In the genomic region with DNA sequence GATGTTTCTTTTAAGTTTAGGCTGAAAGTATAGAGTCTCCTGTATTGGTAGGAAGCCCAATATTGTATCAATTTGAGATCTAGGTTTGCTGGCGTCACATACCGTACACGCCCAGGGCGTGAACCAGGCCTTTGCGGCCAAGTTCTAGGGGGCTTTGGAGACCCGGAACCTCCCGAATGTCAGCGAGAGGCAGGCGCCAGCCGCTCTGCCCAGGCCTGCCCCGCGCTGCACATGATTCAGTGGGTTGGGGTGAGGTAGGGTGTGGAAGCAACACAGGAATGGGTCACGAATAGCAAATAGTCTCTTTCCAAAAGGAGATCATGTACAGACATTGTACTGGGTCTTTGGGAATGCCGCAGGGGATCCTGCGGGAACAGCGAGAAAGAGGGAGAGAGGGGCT, we compare ENCODE assay signal across 19 cellular contexts.
"Had no signal": no experiment of that assay in that cellular context is flagged by ENCODE, and none has a peak within 500 bp of the region (broad histone marks: within the 10 kb centered on the region; RNA-seq: fewer than 3 reads in every experiment).

No MANE protein-coding gene starts in this region.

- H3K27me3 ChIP-seq: cardiac muscle cell, left lung, neural progenitor cell, ovary, right lobe of liver, stomach, upper lobe of left lung had no signal

- H3K27ac ChIP-seq: cardiac muscle cell, left lung, neural progenitor cell, ovary, psoas muscle, right lobe of liver, stomach, upper lobe of left lung had no signal

- H3K4me3 ChIP-seq: cardiac muscle cell, left lung, neural progenitor cell, ovary, psoas muscle, right lobe of liver, stomach, upper lobe of left lung had no signal

- H3K4me1 ChIP-seq: left lung, psoas muscle, right lobe of liver, stomach, upper lobe of left lung had no signal

- H3K36me3 Mint-ChIP-seq: naive B cell; neural progenitor cell; stimulated activated effector memory CD8-positive, alpha-beta T cell treated with anti-CD3 and anti-CD28 coated beads, Interleukin-12 subunit alpha, Interleukin-12 subunit beta, amount 100 ng/mL, for 72 hours had no signal

- H3K9me3 Mint-ChIP-seq: neural progenitor cell had no signal

- H3K27ac Mint-ChIP-seq: activated naive CD4-positive, alpha-beta T cell treated with anti-CD3 and anti-CD28 coated beads for 36 hours; effector memory CD8-positive, alpha-beta T cell; neural progenitor cell; stimulated activated effector memory CD8-positive, alpha-beta T cell treated with anti-CD3 and anti-CD28 coated beads, Interleukin-12 subunit alpha, Interleukin-12 subunit beta, amount 100 ng/mL, for 72 hours had no signal

- H3K4me3 Mint-ChIP-seq: activated naive CD4-positive, alpha-beta T cell treated with anti-CD3 and anti-CD28 coated beads for 36 hours; activated T-cell treated with anti-CD3 and anti-CD28 coated beads, Interleukin-2, amount 50 U/mL, for 4 hours; effector memory CD8-positive, alpha-beta T cell; naive B cell; neural progenitor cell; stimulated activated effector memory CD8-positive, alpha-beta T cell treated with anti-CD3 and anti-CD28 coated beads, Interleukin-12 subunit alpha, Interleukin-12 subunit beta, amount 100 ng/mL, for 72 hours had no signal

- ATAC-seq: activated T-cell treated with anti-CD3 and anti-CD28 coated beads, Interleukin-2, amount 50 U/mL, for 4 hours; effector memory CD8-positive, alpha-beta T cell; left lung; psoas muscle; right lobe of liver; stimulated activated effector memory CD8-positive, alpha-beta T cell treated with anti-CD3 and anti-CD28 coated beads, Interleukin-12 subunit alpha, Interleukin-12 subunit beta, amount 100 ng/mL, for 72 hours had no signal

- H3K9me2 ChIP-seq: SK-N-SH had no signal

- DNase-seq: activated CD4-positive, alpha-beta T cell treated with anti-CD3 and anti-CD28 coated beads, Interleukin-2, amount 50 U/mL, for 1 hour; activated CD8-positive, alpha-beta memory T cell treated with anti-CD3 and anti-CD28 coated beads, Interleukin-2, amount 50 U/mL, for 4 hours; activated naive CD4-positive, alpha-beta T cell treated with anti-CD3 and anti-CD28 coated beads for 36 hours; activated T-cell treated with anti-CD3 and anti-CD28 coated beads, Interleukin-2, amount 50 U/mL, for 4 hours; effector memory CD8-positive, alpha-beta T cell; kidney; left lung; naive B cell; ovary; psoas muscle; right lobe of liver; SK-N-SH; stimulated activated CD4-positive, alpha-beta T cell treated with anti-CD3 and anti-CD28 coated beads, Interleukin-4, amount 100 ng/mL, for 24 hours; stomach; T-helper 9 cell; upper lobe of left lung had no signal

- H3K4me2 ChIP-seq: neural progenitor cell, SK-N-SH had no signal

- H3K4me1 Mint-ChIP-seq: naive B cell; stimulated activated effector memory CD8-positive, alpha-beta T cell treated with anti-CD3 and anti-CD28 coated beads, Interleukin-12 subunit alpha, Interleukin-12 subunit beta, amount 100 ng/mL, for 72 hours had no signal

- H3K9ac ChIP-seq: neural progenitor cell, SK-N-SH had no signal

- H3K36me3 ChIP-seq: cardiac muscle cell, left lung, neural progenitor cell, ovary, right lobe of liver, stomach, upper lobe of left lung had no signal

- H3K9me3 ChIP-seq: left lung, ovary, psoas muscle, right lobe of liver, SK-N-SH, stomach, upper lobe of left lung had no signal

- H3K27me3 Mint-ChIP-seq: effector memory CD8-positive, alpha-beta T cell; naive B cell had no signal
